7 cellular contexts compared by ENCODE assay signal in the genomic region with DNA sequence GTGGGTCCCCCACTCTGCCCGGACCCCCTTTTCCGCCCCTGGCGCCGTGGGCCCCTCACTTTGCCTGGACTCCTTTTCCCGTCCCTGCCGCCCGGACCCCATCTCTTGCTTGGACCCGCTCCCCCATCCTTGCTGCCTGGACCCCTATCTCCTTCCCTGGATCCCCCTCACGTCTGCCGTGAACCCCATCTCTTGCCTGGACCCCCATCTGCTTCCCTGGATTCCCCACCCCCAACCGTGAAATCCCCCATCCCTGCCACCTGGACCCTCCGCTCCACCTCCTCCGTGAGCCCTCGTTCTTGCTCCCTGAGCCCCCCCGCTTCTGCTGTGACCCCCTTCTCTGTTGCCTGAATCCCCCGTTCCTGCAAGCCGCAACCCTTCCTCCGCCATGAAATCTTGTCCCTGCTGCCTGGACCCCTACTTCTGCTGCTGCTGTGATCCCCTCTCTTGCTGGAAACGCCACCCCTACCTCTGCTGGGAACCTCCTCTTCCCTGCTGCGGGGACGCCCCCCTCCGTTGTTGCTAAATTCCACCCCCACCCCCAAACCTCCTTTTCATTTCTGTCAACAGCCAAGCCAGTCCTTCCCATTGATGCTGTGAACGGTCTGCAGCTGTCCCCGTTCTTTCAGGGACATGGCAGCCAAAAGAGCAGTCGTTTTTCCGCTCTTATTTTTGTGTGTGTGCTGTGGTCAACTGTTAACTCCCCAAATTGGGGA. TPM values are rescaled to one million over a fixed set of nuclear protein-coding genes. Genes with fewer than 3 reads are reported as not detected.
DNase-seq lines count a peak whose midpoint lies in the region; ATAC-seq and TF ChIP-seq lines count a peak whose summit lies in the region.

No MANE protein-coding gene starts in this region.

- H3K9me3 ChIP-seq in GM23248 (ENCODE audit: low read depth) (no peaks in the 10 kb centered on the region), SJSA1 (replicated peaks) (no peaks in the 10 kb centered on the region)

- H4K20me1 ChIP-seq in GM23248 (ENCODE audit: insufficient read depth), result no peaks in the 10 kb centered on the region

- H3K4me1 ChIP-seq in GM23248 (ENCODE audit: insufficient read depth) (peaks cover 16% of the 10 kb centered on the region), SJSA1 (replicated peaks) (peaks cover 20% of the 10 kb centered on the region)

- H3K4me3 ChIP-seq in GM23248, result peak overlapping the region; percentile 77
- H3K4me3 ChIP-seq in SJSA1, result peak overlapping the region; percentile 92

- H3K27ac ChIP-seq in GM23248, result peak overlapping the region; percentile 57
- H3K27ac ChIP-seq in SJSA1, result peak overlapping the region; percentile 51

- peaks cover 7% of the 10 kb centered on the region for H3K4me1 Mint-ChIP-seq in endothelial cell (ENCODE audit: unreplicated experiment)
- peaks cover 11% of the 10 kb centered on the region in 2 donors for H3K4me1 Mint-ChIP-seq in natural killer cell treated with Interleukin-12 subunit alpha and Interleukin-12 subunit beta and Interleukin-15 and Interleukin-18, amount 100 ng/mL, for 72 hours (ENCODE audit: low read depth in 2 of 2)

- peak overlapping the region; percentile 97 for H3K4me3 Mint-ChIP-seq in endothelial cell (ENCODE audit: unreplicated experiment)
- H3K4me3 Mint-ChIP-seq in natural killer cell treated with Interleukin-12 subunit alpha and Interleukin-12 subunit beta and Interleukin-15 and Interleukin-18, amount 100 ng/mL, for 72 hours, result peak overlapping the region; percentile 97

- H3K27ac Mint-ChIP-seq in endothelial cell (ENCODE audit: unreplicated experiment), result peak overlapping the region; percentile 83
- peak overlapping the region; percentile 83 to 85 for H3K27ac Mint-ChIP-seq in natural killer cell treated with Interleukin-12 subunit alpha and Interleukin-12 subunit beta and Interleukin-15 and Interleukin-18, amount 100 ng/mL, for 72 hours

- in situ Hi-C loops in GM23248 (cut with MboI), result no loop called here

- DNase-seq in GM23248, result peak; percentile 53
- no peak for DNase-seq in SJSA1 (ENCODE audit: low read depth in 1 of 2, low spot score in 2 of 2)
- no peak for DNase-seq in endothelial cell (ENCODE audit: low spot score)
- no peak for DNase-seq in natural killer cell treated with Interleukin-12 subunit alpha and Interleukin-12 subunit beta and Interleukin-15 and Interleukin-18, amount 100 ng/mL, for 72 hours (ENCODE audit: low spot score)
- DNase-seq in RKO (ENCODE audit: low spot score), result no peak
- no peak for DNase-seq in NOMO-1 (lab: John Stamatoyannopoulos, UW; ENCODE audit: unreplicated experiment in 2 of 2)

- H3K36me3 ChIP-seq in GM23248 (ENCODE audit: low read depth), result peaks cover 8% of the 10 kb centered on the region; the same call in 1 of the 2 replicates
- peaks cover 43% of the 10 kb centered on the region for H3K36me3 ChIP-seq in SJSA1

- no peaks in the 10 kb centered on the region for H3K9me3 Mint-ChIP-seq in endothelial cell (ENCODE audit: unreplicated experiment)
- H3K9me3 Mint-ChIP-seq in natural killer cell treated with Interleukin-12 subunit alpha and Interleukin-12 subunit beta and Interleukin-15 and Interleukin-18, amount 100 ng/mL, for 72 hours, result no peaks in the 10 kb centered on the region

- H3K4me2 ChIP-seq in GM23248 (ENCODE audit: unreplicated experiment), result peak overlapping the region; percentile 89

- no peaks in the 10 kb centered on the region for H3K9me2 ChIP-seq in GM23248 (ENCODE audit: insufficient read depth)

- TF ChIP-seq CTCF in endothelial cell (IDR thresholded peaks at IDR 0.05; ENCODE audit: unreplicated experiment), result no peak

- WGBS in GM23248 (ENCODE audit: low coverage in 1 of 2, low lambda C conversion rate in 2 of 2, missing lambda C conversion rate in 2 of 2), 2 experiments, result 0 to 1% methylated on average over 9 to 26 of the region's 26 CpGs

- H3K27me3 ChIP-seq in GM23248 (replicated peaks; ENCODE audit: insufficient read depth) (no peaks in the 10 kb centered on the region), SJSA1 (replicated peaks) (no peaks in the 10 kb centered on the region)

- H2AFZ ChIP-seq in GM23248, result peak overlapping the region; percentile 64

- H3K36me3 Mint-ChIP-seq in endothelial cell (ENCODE audit: low read depth, unreplicated experiment), result peaks cover 34% of the 10 kb centered on the region
- peaks cover 6% of the 10 kb centered on the region for H3K36me3 Mint-ChIP-seq in natural killer cell treated with Interleukin-12 subunit alpha and Interleukin-12 subunit beta and Interleukin-15 and Interleukin-18, amount 100 ng/mL, for 72 hours

- peaks cover 23% of the 10 kb centered on the region for H3F3A ChIP-seq in GM23248 (ENCODE audit: insufficient read depth)

- ATAC-seq in natural killer cell treated with Interleukin-12 subunit alpha and Interleukin-12 subunit beta and Interleukin-15 and Interleukin-18, amount 100 ng/mL, for 72 hours, result no peak
- no peak for ATAC-seq in HG03196 (IDR thresholded peaks at IDR 0.05; ENCODE audit: unreplicated experiment)

- H3K9ac ChIP-seq in GM23248, result peak overlapping the region; percentile 71

- H3K79me2 ChIP-seq in GM23248 (ENCODE audit: insufficient read depth), result peaks cover 23% of the 10 kb centered on the region

- peaks cover 2% of the 10 kb centered on the region for H3K27me3 Mint-ChIP-seq in endothelial cell (ENCODE audit: unreplicated experiment)
- H3K27me3 Mint-ChIP-seq in natural killer cell treated with Interleukin-12 subunit alpha and Interleukin-12 subunit beta and Interleukin-15 and Interleukin-18, amount 100 ng/mL, for 72 hours, result no peaks in the 10 kb centered on the region

RNA-seq across cellular contexts. Expression of gene NDUFS7, which starts 28.3 kb away (rescaled TPM):
- total RNA-seq in GM23248 (2014; rRNA removed; shearing (Covaris generic)), result 64.1 and 67.1 TPM in 2 replicates
- polyA plus RNA-seq in GM23248 (2016; fragmentation: Nextera tagmentation; extraction: Ambion mirVana), result 173 and 177 TPM in 2 replicates
- 83.4 and 112 TPM in 2 replicates for total RNA-seq in SJSA1 (2014; rRNA removed; shearing (Covaris generic))
- total RNA-seq in endothelial cell (ENCODE audit: unreplicated experiment), result 84.0 TPM
- 10 to 100 TPM; 89.1 to 89.5 TPM for total RNA-seq in natural killer cell treated with Interleukin-12 subunit alpha and Interleukin-12 subunit beta and Interleukin-15 and Interleukin-18, amount 100 ng/mL, for 72 hours

RNA-seq across cellular contexts. Expression of gene GAMT, which starts 45.9 kb away (rescaled TPM):
- 39.8 and 43.7 TPM in 2 replicates for total RNA-seq in GM23248 (2014; rRNA removed; shearing (Covaris generic))
- 40.1 and 43.1 TPM in 2 replicates for polyA plus RNA-seq in GM23248 (2016; fragmentation: Nextera tagmentation; extraction: Ambion mirVana)
- 28.6 and 35.8 TPM in 2 replicates for total RNA-seq in SJSA1 (2014; rRNA removed; shearing (Covaris generic))
- 18.1 TPM for total RNA-seq in endothelial cell (ENCODE audit: unreplicated experiment)
- total RNA-seq in natural killer cell treated with Interleukin-12 subunit alpha and Interleukin-12 subunit beta and Interleukin-15 and Interleukin-18, amount 100 ng/mL, for 72 hours, result 10 to 100 TPM in 1 of 2 donors, 1 to 10 TPM in 1; 5.2 to 15.6 TPM

RNA-seq across cellular contexts. Expression of gene DAZAP1, which starts 52.0 kb away (rescaled TPM):
- total RNA-seq in GM23248 (2014; rRNA removed; shearing (Covaris generic)), result 56.6 and 59.4 TPM in 2 replicates
- polyA plus RNA-seq in GM23248 (2016; fragmentation: Nextera tagmentation; extraction: Ambion mirVana), result 11.0 and 12.8 TPM in 2 replicates
- 92.9 and 131 TPM in 2 replicates for total RNA-seq in SJSA1 (2014; rRNA removed; shearing (Covaris generic))
- 145 TPM for total RNA-seq in endothelial cell (ENCODE audit: unreplicated experiment)
- total RNA-seq in natural killer cell treated with Interleukin-12 subunit alpha and Interleukin-12 subunit beta and Interleukin-15 and Interleukin-18, amount 100 ng/mL, for 72 hours, result 100 to 1,000 TPM; 233 to 282 TPM
